In the genomic region with DNA sequence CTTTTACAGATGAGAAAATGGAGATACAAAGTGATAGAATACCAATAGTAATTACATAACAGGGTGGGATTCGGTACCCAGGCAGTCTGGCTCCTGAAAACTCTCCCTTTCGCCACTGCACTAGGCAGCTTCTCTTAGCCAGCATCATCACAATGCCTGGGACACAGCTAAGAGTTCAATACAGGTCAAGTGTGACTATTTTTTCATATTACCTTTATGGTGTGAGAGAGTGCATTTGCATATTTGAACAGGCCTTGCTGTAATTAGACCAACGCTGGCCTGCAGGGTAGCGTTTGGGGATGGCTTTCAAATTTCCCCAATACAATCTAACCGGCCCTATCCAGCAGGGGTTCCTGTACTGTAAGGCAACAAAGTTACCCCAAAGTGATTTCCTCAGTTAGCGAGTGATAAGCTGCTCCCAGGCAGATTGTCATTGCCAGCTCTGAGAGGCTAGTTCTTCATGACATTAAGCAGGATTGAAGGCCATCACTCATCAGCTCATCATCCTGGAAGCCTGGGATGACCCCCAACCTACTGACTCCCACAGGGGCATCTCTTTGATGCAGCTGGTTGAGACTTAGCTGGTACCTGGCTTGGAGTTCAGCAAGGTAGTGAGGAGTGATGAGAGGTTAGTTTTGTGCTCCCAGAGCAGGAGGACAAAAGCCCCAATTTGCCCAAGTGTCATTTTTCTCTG, we compare ENCODE assay signal across 27 cellular contexts.
"Had no signal": no experiment of that assay in that cellular context is flagged by ENCODE, and none has a peak within 500 bp of the region (broad histone marks: within the 10 kb centered on the region; RNA-seq: fewer than 3 reads in every experiment).

No MANE protein-coding gene starts in this region.

- ATAC-seq: activated naive CD8-positive, alpha-beta T cell treated with anti-CD3 and anti-CD28 coated beads, Interleukin-2, amount 50 U/mL, for 24 hours; activated T-cell treated with anti-CD3 and anti-CD28 coated beads, Interleukin-2, amount 50 U/mL, for 4 hours had no signal

- H3K27ac ChIP-seq: SJSA1 had no signal

- H3K27me3 ChIP-seq: SJSA1 had no signal

- H3K9me3 ChIP-seq: SJSA1, SK-N-SH had no signal

- DNase-seq: activated CD4-positive, alpha-beta memory T cell treated with anti-CD3 and anti-CD28 coated beads for 36 hours; activated CD4-positive, alpha-beta T cell treated with anti-CD3 and anti-CD28 coated beads for 4 hours; activated CD4-positive, alpha-beta T cell treated with anti-CD3 and anti-CD28 coated beads, Interleukin-2, amount 50 U/mL, for 1 hour; activated CD4-positive, CD25-positive, alpha-beta regulatory T cell treated with anti-CD3 and anti-CD28 coated beads, Interleukin-2, amount 50 U/mL, for 72 hours; activated CD8-positive, alpha-beta memory T cell treated with anti-CD3 and anti-CD28 coated beads, Interleukin-2, amount 50 U/mL, for 4 hours; activated naive CD4-positive, alpha-beta T cell treated with anti-CD3 and anti-CD28 coated beads, Interleukin-2, amount 10 ng/mL, durations not matched to agents 7 days and 5 days; activated naive CD8-positive, alpha-beta T cell treated with anti-CD3 and anti-CD28 coated beads, Interleukin-2, amount 50 U/mL, for 24 hours; activated T-cell treated with anti-CD3 and anti-CD28 coated beads for 4 hours; activated T-cell treated with anti-CD3 and anti-CD28 coated beads, Interleukin-2, amount 50 U/mL, for 4 hours; anterior cingulate cortex; central memory CD4-positive, alpha-beta T cell; Karpas-422; KBM-7; NCI-H1105; NCI-H1417 treated with DMSO at 0.1 percent for 48 hours; NCI-H187 treated with DMSO at 0.1 percent for 48 hours; NCI-H2081; NCI-H2171 treated with DMSO at 0.1 percent for 48 hours; NCI-H2227 treated with DMSO at 0.1 percent for 48 hours; NCI-H446; NCI-H510A treated with DMSO at 0.1 percent for 48 hours; NCI-H526 treated with DMSO at 0.1 percent for 48 hours; NK-92 treated with Interleukin-12 subunit alpha and Interleukin-12 subunit beta, amount 100 ng/mL, for 24 hours; OCI-M1; SHP77 treated with DMSO at 0.1 percent for 48 hours; SK-N-SH had no signal

- H3K9ac ChIP-seq: SK-N-SH had no signal

- H3K4me1 ChIP-seq: SJSA1 had no signal

- H3K4me2 ChIP-seq: SK-N-SH had no signal

- H3K4me3 ChIP-seq: SJSA1 had no signal

- H3K36me3 ChIP-seq: SJSA1 had no signal
